Comparison of ENCODE assay signal across 8 cellular contexts in genomic region chr16:84597518-84598390, GRCh38. TPM values are rescaled to one million over a fixed set of nuclear protein-coding genes. Genes with fewer than 3 reads are reported as not detected.
A peak's percentile ranks its signal among the peaks of the same experiment; 100 is the strongest.
DNase-seq lines count a peak whose midpoint lies in the region; ATAC-seq and TF ChIP-seq lines count a peak whose summit lies in the region.

No MANE protein-coding gene starts in this region.

- H3K27ac ChIP-seq in left ventricle myocardium inferior (replicated peaks) (peak overlapping the region; percentile 23), lower lobe of right lung (peak overlapping the region; percentile 60), upper lobe of left lung (peak overlapping the region; percentile 80 to 92 (median 86))

- peaks cover 96% of the 10 kb centered on the region for H3K4me1 Mint-ChIP-seq in activated T-cell treated with anti-CD3 and anti-CD28 coated beads, Interleukin-2, amount 50 U/mL, for 72 hours (ENCODE audit: low read depth)
- peaks cover 17% of the 10 kb centered on the region for H3K4me1 Mint-ChIP-seq in progenitor cell of endocrine pancreas (ENCODE audit: low read depth)

- no peak for TF ChIP-seq CTCF in left ventricle myocardium inferior (IDR thresholded peaks at IDR 0.05; ENCODE audit: borderline replicate concordance)
- no peak for TF ChIP-seq CTCF in lower lobe of right lung (IDR thresholded peaks at IDR 0.05)
- TF ChIP-seq CTCF in upper lobe of left lung (IDR thresholded peaks at IDR 0.05), result no peak
- TF ChIP-seq CTCF in progenitor cell of endocrine pancreas (IDR thresholded peaks at IDR 0.05; ENCODE audit: unreplicated experiment), result no peak

- intact Hi-C loops in left ventricle myocardium inferior (cut with micrococcal nuclease) (no loop called here), cardiac septum (cut with DNase I) (no loop called here), lower lobe of right lung (cut with DNase I) (no loop called here)

- H3K36me3 ChIP-seq in left ventricle myocardium inferior (no peaks in the 10 kb centered on the region), lower lobe of right lung (no peaks in the 10 kb centered on the region), upper lobe of left lung (no peaks in the 10 kb centered on the region)

- peak overlapping the region; percentile 64 for H3K27ac Mint-ChIP-seq in activated T-cell treated with anti-CD3 and anti-CD28 coated beads, Interleukin-2, amount 50 U/mL, for 72 hours
- no peak overlapping the region for H3K27ac Mint-ChIP-seq in progenitor cell of endocrine pancreas

- DNase-seq in left ventricle myocardium inferior, result no peak
- no peak for DNase-seq in cardiac septum (ENCODE audit: low spot score)
- peak; percentile 51 to 56 for DNase-seq in activated T-cell treated with anti-CD3 and anti-CD28 coated beads, Interleukin-2, amount 50 U/mL, for 72 hours
- peak; percentile 66 for DNase-seq in lower lobe of right lung
- peak in 1 of 2 donors; percentile 59 for DNase-seq in upper lobe of left lung
- DNase-seq in progenitor cell of endocrine pancreas (ENCODE audit: low spot score, unreplicated experiment), result no peak
- DNase-seq in NCI-H187 treated with DMSO at 0.1 percent for 48 hours (lab: John Stamatoyannopoulos, UW), result no peak

- TF ChIP-seq EP300 in upper lobe of left lung (IDR thresholded peaks at IDR 0.05), result no peak

- TF ChIP-seq POLR2A in upper lobe of left lung (IDR thresholded peaks at IDR 0.05), result peak in 1 of 4 donors; percentile 24

- WGBS in upper lobe of left lung, 2 donors, result 46 to 50% methylated on average over 5 to 13 of the region's 14 CpGs

- no peaks in the 10 kb centered on the region for H3K27me3 Mint-ChIP-seq in activated T-cell treated with anti-CD3 and anti-CD28 coated beads, Interleukin-2, amount 50 U/mL, for 72 hours (ENCODE audit: low read depth)
- H3K27me3 Mint-ChIP-seq in progenitor cell of endocrine pancreas, result no peaks in the 10 kb centered on the region

- H3K4me3 Mint-ChIP-seq in activated T-cell treated with anti-CD3 and anti-CD28 coated beads, Interleukin-2, amount 50 U/mL, for 72 hours, result peak overlapping the region; percentile 61 to 76
- no peak overlapping the region for H3K4me3 Mint-ChIP-seq in progenitor cell of endocrine pancreas (ENCODE audit: low read depth)

- H3K27me3 ChIP-seq in left ventricle myocardium inferior (ENCODE audit: low read depth) (peaks cover 18% of the 10 kb centered on the region), lower lobe of right lung (ENCODE audit: low read depth) (no peaks in the 10 kb centered on the region), upper lobe of left lung (no peaks in the 10 kb centered on the region)

- ATAC-seq in activated T-cell treated with anti-CD3 and anti-CD28 coated beads, Interleukin-2, amount 50 U/mL, for 72 hours (replicated peaks in 1 of 2), result peak; percentile 8 to 23
- ATAC-seq in lower lobe of right lung (peak; percentile 17 to 47), upper lobe of left lung (ENCODE audit: low FRiP score in 2 of 2) (peak in 1 of 2 donors; percentile 28), HG03432 (IDR thresholded peaks at IDR 0.05; ENCODE audit: unreplicated experiment) (no peak)

- peaks cover 36% of the 10 kb centered on the region for H3K4me1 ChIP-seq in left ventricle myocardium inferior
- H3K4me1 ChIP-seq in lower lobe of right lung, result peaks cover 81% of the 10 kb centered on the region
- peaks cover 48 to 72% (median 61%) of the 10 kb centered on the region in 4 donors for H3K4me1 ChIP-seq in upper lobe of left lung

- H3K4me3 ChIP-seq in left ventricle myocardium inferior (no peak overlapping the region), lower lobe of right lung (no peak overlapping the region), upper lobe of left lung (no peak overlapping the region)

- H3K36me3 Mint-ChIP-seq in activated T-cell treated with anti-CD3 and anti-CD28 coated beads, Interleukin-2, amount 50 U/mL, for 72 hours (ENCODE audit: insufficient read depth in 2 of 2), result peaks cover 9 to 17% of the 10 kb centered on the region in 2 donors
- H3K36me3 Mint-ChIP-seq in progenitor cell of endocrine pancreas (ENCODE audit: insufficient read depth), result peaks cover 4% of the 10 kb centered on the region

- H3K9me3 Mint-ChIP-seq in activated T-cell treated with anti-CD3 and anti-CD28 coated beads, Interleukin-2, amount 50 U/mL, for 72 hours, result no peaks in the 10 kb centered on the region
- H3K9me3 Mint-ChIP-seq in progenitor cell of endocrine pancreas (ENCODE audit: low read depth), result no peaks in the 10 kb centered on the region

- no peaks in the 10 kb centered on the region for H3K9me3 ChIP-seq in left ventricle myocardium inferior (replicated peaks)
- H3K9me3 ChIP-seq in lower lobe of right lung, result no peaks in the 10 kb centered on the region
- H3K9me3 ChIP-seq in upper lobe of left lung, result no peaks in the 10 kb centered on the region

RNA-seq across cellular contexts. Expression of gene COTL1, which starts 20.1 kb away (rescaled TPM):
- 13.3 TPM for total RNA-seq in left ventricle myocardium inferior
- 11.0 TPM for total RNA-seq in cardiac septum
- total RNA-seq in activated T-cell treated with anti-CD3 and anti-CD28 coated beads, Interleukin-2, amount 50 U/mL, for 72 hours, result 100 to 1,000 TPM; 353 to 529 TPM
- 221 TPM for total RNA-seq in lower lobe of right lung
- 100 to 1,000 TPM in 2 of 6 donors, 10 to 100 TPM in 4; 31.6 to 256 (median 75.6) TPM for total RNA-seq in upper lobe of left lung
- 37.6 and 40.6 TPM in 2 replicates for total RNA-seq in progenitor cell of endocrine pancreas

RNA-seq across cellular contexts. Expression of gene KLHL36, which starts 50.6 kb away (rescaled TPM):
- total RNA-seq in left ventricle myocardium inferior (84.4 TPM), cardiac septum (53.2 TPM), lower lobe of right lung (53.0 TPM), upper lobe of left lung (10 to 100 TPM; 44.1 to 92.2 (median 54.2) TPM), progenitor cell of endocrine pancreas (43.2 and 46.7 TPM in 2 replicates)
- 10 to 100 TPM; 64.2 to 69.5 TPM for total RNA-seq in activated T-cell treated with anti-CD3 and anti-CD28 coated beads, Interleukin-2, amount 50 U/mL, for 72 hours

Comparison
In these comparisons a context has a peak if more than half of its experiments do, and no peak if none do; other contexts are left out.
1. DNase-seq: peak in activated T-cell treated with anti-CD3 and anti-CD28 coated beads, Interleukin-2, amount 50 U/mL, for 72 hours (2 of 2) and lower lobe of right lung (single experiment); none in left ventricle myocardium inferior (single experiment), cardiac septum (single experiment), progenitor cell of endocrine pancreas (single experiment) and NCI-H187 treated with DMSO at 0.1 percent for 48 hours (single experiment).
2. H3K27ac ChIP-seq: peak in every context shown above with its lines; median percentile 86 in upper lobe of left lung; 60 in lower lobe of right lung; 23 in left ventricle myocardium inferior.